Comparison of ENCODE assay signal across 11 cellular contexts in the genomic region with DNA sequence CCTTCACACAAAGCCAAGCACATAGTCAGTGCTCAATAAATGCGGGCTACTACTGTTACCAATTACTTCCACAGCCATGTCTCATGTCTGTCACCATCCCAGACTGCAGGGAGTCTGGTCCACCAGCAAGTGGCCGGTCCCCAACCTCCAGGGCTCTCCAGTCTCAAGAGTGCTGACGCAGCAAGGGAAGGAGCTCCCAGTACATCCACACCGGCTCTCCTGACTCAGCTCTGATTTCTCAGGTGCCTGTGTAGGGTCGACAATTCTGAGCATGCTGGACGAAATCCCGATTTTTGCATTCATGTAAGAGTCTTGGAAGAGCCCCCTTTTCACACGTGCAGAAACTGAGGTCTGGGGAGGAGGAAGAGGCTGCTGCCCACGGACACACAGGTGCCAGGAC. TPM values are rescaled to one million over a fixed set of nuclear protein-coding genes. Genes with fewer than 3 reads are reported as not detected.
DNase-seq lines count a peak whose midpoint lies in the region; ATAC-seq and TF ChIP-seq lines count a peak whose summit lies in the region.
"Had no signal": no experiment of that assay in that cellular context is flagged by ENCODE, and none has a peak within 500 bp of the region (broad histone marks: within the 10 kb centered on the region; RNA-seq: fewer than 3 reads in every experiment).

No MANE protein-coding gene starts in this region.

- CTCF ChIA-PET in MCF 10A (lab: Yijun Ruan, JAX), result interaction anchor here (0.6 to 4.1 kb wide), 8 partner anchors 12 to 1804 kb away, joined by 3 to 14 read pairs (median 3); no protein-coding TSS in a partner anchor

- no peaks in the 10 kb centered on the region for H3K36me3 Mint-ChIP-seq in CD4-positive, CD25-positive, alpha-beta regulatory T cell
- H3K36me3 Mint-ChIP-seq in MCF 10A (ENCODE audit: insufficient read depth, unreplicated experiment), result no peaks in the 10 kb centered on the region

- in situ Hi-C loops in HAP-1 (cut with MboI; ENCODE audit: low sequenced_read_pairs), result no loop called here
- in situ Hi-C loops in G401 (cut with HindIII; ENCODE audit: low sequenced_read_pairs), result no loop called here

- no peaks in the 10 kb centered on the region for H3K36me3 ChIP-seq in CD4-positive, CD25-positive, alpha-beta regulatory T cell (ENCODE audit: control insufficient read depth, insufficient read depth, low read length)
- H3K36me3 ChIP-seq in HAP-1 (replicated peaks) (no peaks in the 10 kb centered on the region), lower lobe of right lung (no peaks in the 10 kb centered on the region)

- no peak overlapping the region for H3K27ac ChIP-seq in CD4-positive, CD25-positive, alpha-beta regulatory T cell (ENCODE audit: insufficient read depth, low read length, poor library complexity, severe bottlenecking)
- no peak overlapping the region for H3K27ac ChIP-seq in lower lobe of right lung

- DNase-seq in CD4-positive, CD25-positive, alpha-beta regulatory T cell, result no peak
- DNase-seq in HAP-1 (ENCODE audit: low spot score in 2 of 2) (no peak), MCF 10A (ENCODE audit: unreplicated experiment) (no peak), lower lobe of right lung (no peak), NCI-H2171 treated with DMSO at 0.1 percent for 48 hours (lab: John Stamatoyannopoulos, UW) (no peak), G401 (ENCODE audit: low spot score) (no peak), OCI-M1 (lab: John Stamatoyannopoulos, UW) (no peak), NCI-H1930 (lab: John Stamatoyannopoulos, UW) (no peak)

- no peaks in the 10 kb centered on the region for H3K27me3 ChIP-seq in CD4-positive, CD25-positive, alpha-beta regulatory T cell (ENCODE audit: control insufficient read depth, insufficient read depth, low read length)
- H3K27me3 ChIP-seq in HAP-1 (ENCODE audit: low read depth), result 0 out of 2 replicates have a peak, but pooled peaks cover 2% of the 10 kb centered on the region
- H3K27me3 ChIP-seq in lower lobe of right lung (ENCODE audit: low read depth), result peaks cover 17% of the 10 kb centered on the region

- peaks cover 6% of the 10 kb centered on the region for H3K4me1 ChIP-seq in CD4-positive, CD25-positive, alpha-beta regulatory T cell (ENCODE audit: control insufficient read depth, insufficient read depth, low read length, poor library complexity, severe bottlenecking)
- H3K4me1 ChIP-seq in HAP-1 (peaks cover 5% of the 10 kb centered on the region; the same call in 1 of the 2 replicates), lower lobe of right lung (no peaks in the 10 kb centered on the region)

- ATAC-seq in CD4-positive, CD25-positive, alpha-beta regulatory T cell (ENCODE audit: low read depth in 2 of 2), result no peak
- peak; percentile 76 to 85 for ATAC-seq in lower lobe of right lung

- no TSS peak for BruUV-seq in MCF 10A (replicated peaks; lab: Mats Ljungman, UMichigan)

- H3K9me3 ChIP-seq in CD4-positive, CD25-positive, alpha-beta regulatory T cell (ENCODE audit: control insufficient read depth in 2 of 2, low read length in 2 of 2), result no peaks in the 10 kb centered on the region
- H3K9me3 ChIP-seq in HAP-1, result no peaks in the 10 kb centered on the region
- no peaks in the 10 kb centered on the region for H3K9me3 ChIP-seq in lower lobe of right lung

- peaks cover 55% of the 10 kb centered on the region for H3K27me3 Mint-ChIP-seq in CD4-positive, CD25-positive, alpha-beta regulatory T cell
- peaks cover 15% of the 10 kb centered on the region for H3K27me3 Mint-ChIP-seq in MCF 10A (ENCODE audit: insufficient read depth, unreplicated experiment)

- TF ChIP-seq CTCF in MCF 10A (IDR thresholded peaks at IDR 0.05; ENCODE audit: unreplicated experiment), result no peak
- no peak for TF ChIP-seq CTCF in lower lobe of right lung (IDR thresholded peaks at IDR 0.05)

- POLR2A ChIA-PET in MCF 10A (lab: Yijun Ruan, JAX), result interaction anchor here (0.5 to 0.7 kb wide), 2 partner anchors 11 to 22 kb away, joined by 3 read pairs; no protein-coding TSS in a partner anchor

- intact Hi-C loops in MCF 10A (cut with micrococcal nuclease), result no loop called here
- intact Hi-C loops in lower lobe of right lung (cut with DNase I), result no loop called here

- H3K4me3 Mint-ChIP-seq in CD4-positive, CD25-positive, alpha-beta regulatory T cell, result peak overlapping the region in 1 of 4 donors; percentile 74
- peak overlapping the region; percentile 61 for H3K4me3 Mint-ChIP-seq in MCF 10A (ENCODE audit: unreplicated experiment)

- H3K27ac Mint-ChIP-seq in CD4-positive, CD25-positive, alpha-beta regulatory T cell, result peak overlapping the region in 2 of 3 donors; percentile 45 to 59
- no peak overlapping the region for H3K27ac Mint-ChIP-seq in MCF 10A (ENCODE audit: low read depth, unreplicated experiment)

- H3K4me1 Mint-ChIP-seq in CD4-positive, CD25-positive, alpha-beta regulatory T cell, result peaks cover 0 to 12% (median 3%) of the 10 kb centered on the region in 4 donors
- peaks cover 6% of the 10 kb centered on the region for H3K4me1 Mint-ChIP-seq in MCF 10A (ENCODE audit: insufficient read depth, unreplicated experiment)

- H3K9me3 Mint-ChIP-seq in CD4-positive, CD25-positive, alpha-beta regulatory T cell, result no peaks in the 10 kb centered on the region
- H3K9me3 Mint-ChIP-seq in MCF 10A (ENCODE audit: unreplicated experiment), result no peaks in the 10 kb centered on the region

- no peak overlapping the region for H3K4me3 ChIP-seq in CD4-positive, CD25-positive, alpha-beta regulatory T cell (ENCODE audit: low read depth, low read length)
- H3K4me3 ChIP-seq in HAP-1 (peak overlapping the region; percentile 35), lower lobe of right lung (peak overlapping the region; percentile 35)

RNA-seq across cellular contexts. Expression of a gene that starts 10.3 kb away (rescaled TPM):
- total RNA-seq in CD4-positive, CD25-positive, alpha-beta regulatory T cell, result 0.32 TPM
- under 1 TPM; 0.08 to 0.49 (median 0.25) TPM for polyA plus RNA-seq in CD4-positive, CD25-positive, alpha-beta regulatory T cell
- total RNA-seq in MCF 10A (2022) (not detected in 2 replicates), lower lobe of right lung (1.0 TPM)
- total RNA-seq in G401 (2014; rRNA removed; shearing (Covaris generic)), result 11.6 and 14.3 TPM in 2 replicates
- total RNA-seq: M059J had no signal

RNA-seq across cellular contexts. Expression of a gene that starts 31.4 kb away (rescaled TPM):
- not detected for total RNA-seq in CD4-positive, CD25-positive, alpha-beta regulatory T cell
- polyA plus RNA-seq in CD4-positive, CD25-positive, alpha-beta regulatory T cell, result not detected
- not detected in 2 replicates for total RNA-seq in MCF 10A (2022)
- total RNA-seq in lower lobe of right lung, result not detected
- not detected in 2 replicates for total RNA-seq in G401 (2014; rRNA removed; shearing (Covaris generic))
- total RNA-seq: M059J, Right ventricle myocardium superior, urinary bladder had no signal
- polyA plus RNA-seq: urinary bladder had no signal

Comparison
In these comparisons a context has a peak if more than half of its experiments do, and no peak if none do; other contexts are left out.
1. ATAC-seq: peak in lower lobe of right lung (2 of 2); none in CD4-positive, CD25-positive, alpha-beta regulatory T cell (0 of 2).